Comparison of ENCODE assay signal across 1 cellular context in genomic region chr16:28878083-28878926, GRCh38.
TF ChIP-seq lines count a peak whose summit lies in the region.

TSS of gene ATP2A1 (plus strand) at chr16:28878488. CDS start at chr16:28878672, 184 bp downstream.

TF ChIP-seq in SK-N-SH, 30 proteins besides CTCF, POLR2A, EP300 and RAD21 (continued from another document):
- no peak for TF ChIP-seq REST (IDR thresholded peaks at IDR 0.05; ENCODE audit: low read depth, low read length)
TF ChIP-seq in SK-N-SH: peak in this region for 0.
